In the genomic region with DNA sequence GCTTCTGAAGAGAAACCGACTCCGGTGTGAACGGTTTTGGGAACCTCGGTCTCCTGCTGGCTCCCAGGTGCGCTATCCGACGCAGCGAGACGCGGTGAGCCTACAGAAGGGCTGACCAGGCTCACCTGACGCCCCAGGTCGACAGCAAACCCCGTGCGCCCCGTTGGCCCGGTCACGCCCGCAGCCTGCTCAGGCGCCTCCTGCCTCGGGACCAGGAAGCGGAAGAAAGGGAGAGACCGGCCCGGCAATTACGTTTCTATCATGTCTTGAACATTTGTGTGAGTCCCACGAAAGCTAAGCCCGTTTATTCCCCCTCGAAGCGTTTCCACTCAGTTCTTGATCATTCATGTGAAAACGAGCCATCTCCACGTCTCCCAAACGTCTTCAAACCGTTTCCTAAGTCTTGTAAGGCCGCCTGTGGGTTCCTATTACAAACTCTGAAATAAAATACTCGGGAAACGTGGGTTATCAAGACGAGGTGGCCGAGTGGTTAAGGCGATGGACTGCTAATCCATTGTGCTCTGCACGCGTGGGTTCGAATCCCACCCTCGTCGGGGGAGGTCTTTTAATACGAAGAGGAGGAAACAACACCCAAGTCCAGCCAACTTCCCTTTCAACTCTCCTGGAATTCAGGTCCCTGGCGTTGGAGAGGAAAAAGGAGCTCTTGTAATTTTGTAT, we compare ENCODE assay signal across 8 cellular contexts.
A peak's percentile ranks its signal among the peaks of the same experiment; 100 is the strongest.
DNase-seq lines count a peak whose midpoint lies in the region; ATAC-seq, FAIRE-seq and TF ChIP-seq lines count a peak whose summit lies in the region.

No MANE protein-coding gene starts in this region.

- H3K27ac Mint-ChIP-seq in osteocyte (ENCODE audit: unreplicated experiment), result peak overlapping the region; percentile 3

- no peaks in the 10 kb centered on the region for H4K20me1 ChIP-seq in GM23248 (ENCODE audit: insufficient read depth)

- CTCF ChIA-PET in AG04449 (lab: Yijun Ruan, JAX), result interaction anchor here (0.8 to 1.1 kb wide), 3 partner anchors 17 to 501 kb away, joined by 3 to 4 read pairs (median 3); no protein-coding TSS in a partner anchor

- TF ChIP-seq CTCF in AG04449 (IDR thresholded peaks at IDR 0.05; ENCODE audit: insufficient read depth, low read length, missing control alignments) (no peak), osteocyte (IDR thresholded peaks at IDR 0.05) (no peak)

- DNase-seq in AG04449 (ENCODE audit: low read depth, low spot score), result peak; percentile 24
- peak; percentile 63 for DNase-seq in GM23248
- peak in 2 of 3 experiments; percentile 27 to 44 for DNase-seq in activated CD8-positive, alpha-beta memory T cell treated with anti-CD3 and anti-CD28 coated beads for 48 hours (ENCODE audit: low read depth in 2 of 3, low spot score in 2 of 3)
- DNase-seq in fibroblast of peridontal ligament (ENCODE audit: extremely low read depth), result peak; percentile 70
- no peak for DNase-seq in osteocyte (ENCODE audit: extremely low spot score, unreplicated experiment)
- DNase-seq in posterior vena cava (ENCODE audit: low spot score), result no peak
- DNase-seq in GM12891 (ENCODE audit: insufficient read length, low spot score), result no peak

- H3K36me3 Mint-ChIP-seq in osteocyte (ENCODE audit: unreplicated experiment), result no peaks in the 10 kb centered on the region

- peaks cover 15% of the 10 kb centered on the region; the same call in 1 of the 2 replicates for H3F3A ChIP-seq in GM23248 (ENCODE audit: insufficient read depth)

- no peak overlapping the region for H3K27ac ChIP-seq in GM23248

- H3K4me3 ChIP-seq in AG04449 (ENCODE audit: low read depth, low read length), result peak overlapping the region; percentile 70
- H3K4me3 ChIP-seq in GM23248, result peak overlapping the region; percentile 81

- H2AFZ ChIP-seq in GM23248, result peak overlapping the region; percentile 95

- peak overlapping the region; percentile 74 for H3K4me3 Mint-ChIP-seq in osteocyte (ENCODE audit: unreplicated experiment)

- POLR2A ChIA-PET in AG04449 (lab: Yijun Ruan, JAX), result interaction anchor here (0.7 kb wide), 1 partner anchor 35 kb away, joined by 3 read pairs; a partner anchor contains a TSS

- no peak for ATAC-seq in HG03095 (IDR thresholded peaks at IDR 0.05; ENCODE audit: unreplicated experiment)

- H3K9ac ChIP-seq in GM23248, result peak overlapping the region; percentile 74

- H3K9me2 ChIP-seq in GM23248 (ENCODE audit: insufficient read depth), result no peaks in the 10 kb centered on the region

- H3K27me3 ChIP-seq in GM23248 (replicated peaks; ENCODE audit: insufficient read depth), result no peaks in the 10 kb centered on the region

- no peaks in the 10 kb centered on the region for H3K4me1 ChIP-seq in GM23248 (ENCODE audit: insufficient read depth)

- peaks cover 39% of the 10 kb centered on the region for H3K27me3 Mint-ChIP-seq in osteocyte (ENCODE audit: unreplicated experiment)

- H3K9me3 Mint-ChIP-seq in osteocyte (ENCODE audit: unreplicated experiment), result no peaks in the 10 kb centered on the region

- intact Hi-C loops in posterior vena cava (cut with DNase I), result no loop called here

- no peaks in the 10 kb centered on the region for H3K9me3 ChIP-seq in GM23248 (ENCODE audit: low read depth)

- H3K4me2 ChIP-seq in GM23248 (ENCODE audit: unreplicated experiment), result peak overlapping the region; percentile 79

- in situ Hi-C loops in GM23248 (cut with MboI), result no loop called here

- no peak for TF ChIP-seq POLR2A in GM12891 (IDR thresholded peaks at IDR 0.05; ENCODE audit: low read depth, low read length)

- WGBS in GM23248 (ENCODE audit: low coverage in 1 of 2, low lambda C conversion rate in 2 of 2, missing lambda C conversion rate in 2 of 2), 2 experiments, result 2% methylated on average over 45 of the region's 45 CpGs

- H3K36me3 ChIP-seq in GM23248 (ENCODE audit: low read depth), result no peaks in the 10 kb centered on the region

- FAIRE-seq in GM12891 (lab: Jason Lieb, UNC), result no peak

- H3K79me2 ChIP-seq in GM23248 (ENCODE audit: insufficient read depth), result no peaks in the 10 kb centered on the region

- peaks cover 18% of the 10 kb centered on the region for H3K4me1 Mint-ChIP-seq in osteocyte (ENCODE audit: unreplicated experiment)

TF ChIP-seq in GM12891, 5 proteins besides CTCF, POLR2A, EP300 and RAD21:
- TF ChIP-seq PAX5 (IDR thresholded peaks at IDR 0.05; ENCODE audit: insufficient read depth, low read length, severe bottlenecking) (no peak), POLR2AphosphoS5 (IDR thresholded peaks at IDR 0.05; ENCODE audit: low read depth, low read length) (no peak), POU2F2 (IDR thresholded peaks at IDR 0.05; ENCODE audit: low read depth, low read length) (no peak), SPI1 (IDR thresholded peaks at IDR 0.05; ENCODE audit: low read depth, low read length) (no peak), TAF1 (IDR thresholded peaks at IDR 0.05; ENCODE audit: low read depth, low read length) (no peak)

Comparison
In these comparisons a context has a peak if more than half of its experiments do, and no peak if none do; other contexts are left out.
1. DNase-seq: peak in AG04449 (single experiment), GM23248 (single experiment), activated CD8-positive, alpha-beta memory T cell treated with anti-CD3 and anti-CD28 coated beads for 48 hours (2 of 3) and fibroblast of peridontal ligament (single experiment); none in osteocyte (single experiment), posterior vena cava (single experiment) and GM12891 (single experiment).